29 cellular contexts compared by ENCODE assay signal in genomic region chr3:190220362-190220761, GRCh38.
"Had no signal": no experiment of that assay in that cellular context is flagged by ENCODE, and none has a peak within 500 bp of the region (broad histone marks: within the 10 kb centered on the region; RNA-seq: fewer than 3 reads in every experiment).

No MANE protein-coding gene starts in this region.

- H3K36me3 ChIP-seq: stomach, suprapubic skin, thoracic aorta, thyroid gland, tibial artery, tibial nerve, transverse colon, upper lobe of left lung, upper lobe of right lung, uterus, vagina had no signal

- H3K36me3 Mint-ChIP-seq: stimulated activated effector memory CD8-positive, alpha-beta T cell treated with anti-CD3 and anti-CD28 coated beads, Interleukin-12 subunit alpha, Interleukin-12 subunit beta, amount 100 ng/mL, for 72 hours; stimulated activated memory B cell treated with anti-CD40 and anti-IgM and Interleukin-4, amounts not matched to agents 10 μg/mL and 1 μg/mL and 100 μg/mL, for 72 hours; stimulated activated naive B cell treated with anti-CD40 and anti-IgM and Interleukin-4, amounts not matched to agents 10 μg/mL and 1 μg/mL and 100 μg/mL, for 72 hours; type B pancreatic cell had no signal

- H3K27me3 ChIP-seq: stomach, suprapubic skin, testis, thyroid gland, tibial artery, tibial nerve, transverse colon, upper lobe of left lung, upper lobe of right lung, uterus, vagina had no signal

- H3K4me1 Mint-ChIP-seq: stimulated activated effector memory CD8-positive, alpha-beta T cell treated with anti-CD3 and anti-CD28 coated beads, Interleukin-12 subunit alpha, Interleukin-12 subunit beta, amount 100 ng/mL, for 72 hours; stimulated activated memory B cell treated with anti-CD40 and anti-IgM and Interleukin-4, amounts not matched to agents 10 μg/mL and 1 μg/mL and 100 μg/mL, for 72 hours; stimulated activated naive B cell treated with anti-CD40 and anti-IgM and Interleukin-4, amounts not matched to agents 10 μg/mL and 1 μg/mL and 100 μg/mL, for 72 hours; stimulated activated naive CD8-positive, alpha-beta T cell treated with anti-CD3 and anti-CD28 coated beads, Interleukin-15, amount 100 ng/mL, for 72 hours had no signal

- H3K9me3 Mint-ChIP-seq: type B pancreatic cell had no signal

- H3K27ac Mint-ChIP-seq: stimulated activated effector memory CD8-positive, alpha-beta T cell treated with anti-CD3 and anti-CD28 coated beads, Interleukin-12 subunit alpha, Interleukin-12 subunit beta, amount 100 ng/mL, for 72 hours; stimulated activated memory B cell treated with anti-CD40 and anti-IgM and Interleukin-4, amounts not matched to agents 10 μg/mL and 1 μg/mL and 100 μg/mL, for 72 hours; stimulated activated naive B cell treated with anti-CD40 and anti-IgM and Interleukin-4, amounts not matched to agents 10 μg/mL and 1 μg/mL and 100 μg/mL, for 72 hours; stimulated activated naive CD8-positive, alpha-beta T cell treated with anti-CD3 and anti-CD28 coated beads, Interleukin-15, amount 100 ng/mL, for 72 hours; stimulated activated naive CD8-positive, alpha-beta T cell treated with anti-CD3 and anti-CD28 coated beads, Interleukin-15, Interleukin-2, amounts not matched to agents 100 ng/mL and 50 ng/mL, for 24 hours; type B pancreatic cell had no signal

- FAIRE-seq: urothelium cell line had no signal

- H3K4me3 ChIP-seq: stomach, suprapubic skin, testis, thoracic aorta, thyroid gland, tibial artery, tibial nerve, transverse colon, upper lobe of left lung, upper lobe of right lung, uterus, vagina had no signal

- H3K27me3 Mint-ChIP-seq: stimulated activated naive B cell treated with anti-CD40 and anti-IgM and Interleukin-4, amounts not matched to agents 10 μg/mL and 1 μg/mL and 100 μg/mL, for 72 hours; stimulated activated naive CD8-positive, alpha-beta T cell treated with anti-CD3 and anti-CD28 coated beads, Interleukin-15, Interleukin-2, amounts not matched to agents 100 ng/mL and 50 ng/mL, for 24 hours had no signal

- H3K9me3 ChIP-seq: suprapubic skin, testis, thoracic aorta, thyroid gland, tibial artery, tibial nerve, transverse colon, upper lobe of left lung, upper lobe of right lung, uterus, vagina had no signal

- H3K4me1 ChIP-seq: stomach, suprapubic skin, testis, thyroid gland, tibial artery, transverse colon, upper lobe of left lung, upper lobe of right lung, uterus, vagina had no signal

- DNase-seq: stimulated activated CD4-positive, alpha-beta T cell treated with anti-CD3 and anti-CD28 coated beads, Interleukin-2, amount 100 ng/mL, for 48 hours; stimulated activated CD4-positive, alpha-beta T cell treated with anti-CD3 and anti-CD28 coated beads, Interleukin-4, amount 100 ng/mL, for 1 hour; stimulated activated CD4-positive, alpha-beta T cell treated with anti-CD3 and anti-CD28 coated beads, Interleukin-4, amount 100 ng/mL, for 24 hours; stimulated activated CD4-positive, alpha-beta T cell treated with anti-CD3 and anti-CD28 coated beads, Interleukin-4, amount 100 ng/mL, for 4 hours; stimulated activated CD8-positive, alpha-beta memory T cell treated with anti-CD3 and anti-CD28 coated beads, Interleukin-4, amount 100 ng/mL, for 48 hours; stimulated activated naive B cell treated with anti-CD40 and anti-IgM and Interleukin-4, amounts not matched to agents 10 μg/mL and 1 μg/mL and 100 μg/mL, for 72 hours; stimulated activated naive CD4-positive, alpha-beta T cell; stimulated activated naive CD4-positive, alpha-beta T cell treated with Interleukin-2 at 50 U/mL for 16 hours; stimulated activated naive CD8-positive, alpha-beta T cell treated with anti-CD3 and anti-CD28 coated beads, Interleukin-15, amount 100 ng/mL, for 72 hours; stimulated activated naive CD8-positive, alpha-beta T cell treated with anti-CD3 and anti-CD28 coated beads, Interleukin-15, Interleukin-2, amounts not matched to agents 100 U/mL and 50 U/mL, for 24 hours; stomach; substantia nigra; testis; thyroid gland; tibial artery; transverse colon; trophoblast cell; upper lobe of left lung; upper lobe of right lung; uterus had no signal

- H3K4me3 Mint-ChIP-seq: stimulated activated effector memory CD8-positive, alpha-beta T cell treated with anti-CD3 and anti-CD28 coated beads, Interleukin-12 subunit alpha, Interleukin-12 subunit beta, amount 100 ng/mL, for 72 hours; stimulated activated memory B cell treated with anti-CD40 and anti-IgM and Interleukin-4, amounts not matched to agents 10 μg/mL and 1 μg/mL and 100 μg/mL, for 72 hours; stimulated activated naive B cell treated with anti-CD40 and anti-IgM and Interleukin-4, amounts not matched to agents 10 μg/mL and 1 μg/mL and 100 μg/mL, for 72 hours; stimulated activated naive CD8-positive, alpha-beta T cell treated with anti-CD3 and anti-CD28 coated beads, Interleukin-15, amount 100 ng/mL, for 72 hours; stimulated activated naive CD8-positive, alpha-beta T cell treated with anti-CD3 and anti-CD28 coated beads, Interleukin-15, Interleukin-2, amounts not matched to agents 100 ng/mL and 50 ng/mL, for 24 hours; type B pancreatic cell had no signal

- H3K27ac ChIP-seq: stomach, suprapubic skin, testis, thoracic aorta, thyroid gland, tibial artery, tibial nerve, transverse colon, upper lobe of left lung, upper lobe of right lung, uterus, vagina had no signal

- ATAC-seq: stimulated activated effector memory CD8-positive, alpha-beta T cell treated with anti-CD3 and anti-CD28 coated beads, Interleukin-12 subunit alpha, Interleukin-12 subunit beta, amount 100 ng/mL, for 72 hours; stimulated activated memory B cell treated with anti-CD40 and anti-IgM and Interleukin-4, amounts not matched to agents 10 μg/mL and 1 μg/mL and 100 μg/mL, for 72 hours; stimulated activated naive B cell treated with anti-CD40 and anti-IgM and Interleukin-4, amounts not matched to agents 10 μg/mL and 1 μg/mL and 100 μg/mL, for 72 hours; stimulated activated naive CD8-positive, alpha-beta T cell treated with anti-CD3 and anti-CD28 coated beads, Interleukin-15, amount 100 ng/mL, for 72 hours; stimulated activated naive CD8-positive, alpha-beta T cell treated with anti-CD3 and anti-CD28 coated beads, Interleukin-15, Interleukin-2, amounts not matched to agents 100 U/mL and 50 U/mL, for 24 hours; upper lobe of right lung had no signal
